ENCODE assay signal across 8 cellular contexts in the genomic region with DNA sequence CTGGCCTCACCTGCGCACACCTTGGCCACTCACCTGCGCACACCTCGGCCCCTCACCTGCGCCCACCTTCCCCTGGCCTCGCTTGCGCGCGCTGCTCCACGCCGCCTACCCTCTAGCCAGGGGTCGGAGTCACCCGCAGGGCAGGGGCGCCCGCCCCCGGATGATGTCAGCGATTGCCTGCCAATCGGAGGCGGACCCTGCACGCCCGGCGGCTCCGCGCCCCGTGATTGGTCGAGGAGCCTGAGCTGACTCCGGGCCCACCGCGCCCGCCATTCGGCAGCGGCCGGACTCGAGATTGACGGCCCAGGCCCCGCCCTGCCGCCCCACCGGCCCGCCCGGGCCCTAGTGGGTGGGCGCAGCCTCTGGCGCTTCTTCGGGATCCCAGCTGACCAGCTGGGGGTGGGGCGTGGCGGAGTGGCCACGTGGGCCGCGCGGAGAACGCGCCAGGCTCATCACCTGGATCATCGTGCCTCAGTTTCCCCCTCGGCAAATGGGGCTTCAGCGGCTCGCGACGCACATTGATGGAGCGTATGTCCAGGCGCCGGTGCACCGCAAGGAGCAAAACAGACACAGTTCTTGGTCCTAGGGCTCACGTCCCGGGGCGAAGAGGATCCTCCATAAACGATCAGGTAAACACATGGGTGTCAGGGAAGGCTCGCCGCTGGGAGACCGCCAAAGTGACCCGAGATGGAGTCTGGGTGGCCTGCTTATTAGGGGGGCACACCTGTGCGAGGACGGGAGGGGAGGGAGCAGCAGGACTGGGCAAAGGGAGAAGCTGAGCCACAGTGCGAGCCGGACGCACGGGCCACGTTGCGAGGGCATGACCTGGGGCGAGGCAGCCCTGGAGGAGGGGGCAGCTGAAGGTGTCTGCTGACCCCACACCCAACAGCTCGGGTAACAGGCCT. TPM values are rescaled to one million over a fixed set of nuclear protein-coding genes. Genes with fewer than 3 reads are reported as not detected.
DNase-seq lines count a peak whose midpoint lies in the region; ATAC-seq and TF ChIP-seq lines count a peak whose summit lies in the region.

A gene with protein sequence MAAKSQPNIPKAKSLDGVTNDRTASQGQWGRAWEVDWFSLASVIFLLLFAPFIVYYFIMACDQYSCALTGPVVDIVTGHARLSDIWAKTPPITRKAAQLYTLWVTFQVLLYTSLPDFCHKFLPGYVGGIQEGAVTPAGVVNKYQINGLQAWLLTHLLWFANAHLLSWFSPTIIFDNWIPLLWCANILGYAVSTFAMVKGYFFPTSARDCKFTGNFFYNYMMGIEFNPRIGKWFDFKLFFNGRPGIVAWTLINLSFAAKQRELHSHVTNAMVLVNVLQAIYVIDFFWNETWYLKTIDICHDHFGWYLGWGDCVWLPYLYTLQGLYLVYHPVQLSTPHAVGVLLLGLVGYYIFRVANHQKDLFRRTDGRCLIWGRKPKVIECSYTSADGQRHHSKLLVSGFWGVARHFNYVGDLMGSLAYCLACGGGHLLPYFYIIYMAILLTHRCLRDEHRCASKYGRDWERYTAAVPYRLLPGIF (minus strand): TSS at position 137 of the 905 bp plus-strand sequence. CDS start 3,441 bp downstream, outside the sequence.

- H3K4me1 Mint-ChIP-seq in natural killer cell treated with Interleukin-12 subunit alpha and Interleukin-12 subunit beta and Interleukin-15 and Interleukin-18, amount 100 ng/mL, for 72 hours (ENCODE audit: low read depth in 2 of 2), result peaks cover 33 to 48% of the 10 kb centered on the region in 2 donors

- no peaks in the 10 kb centered on the region for H3K27me3 Mint-ChIP-seq in natural killer cell treated with Interleukin-12 subunit alpha and Interleukin-12 subunit beta and Interleukin-15 and Interleukin-18, amount 100 ng/mL, for 72 hours

- peaks cover 22% of the 10 kb centered on the region for H3K36me3 ChIP-seq in H7 (replicated peaks; ENCODE audit: control insufficient read depth, insufficient read depth, low read length)

- H3K9me3 Mint-ChIP-seq in natural killer cell treated with Interleukin-12 subunit alpha and Interleukin-12 subunit beta and Interleukin-15 and Interleukin-18, amount 100 ng/mL, for 72 hours, result no peaks in the 10 kb centered on the region

- DNase-seq in ELR (ENCODE audit: low read depth), result peak; percentile 92
- peak; percentile 100 for DNase-seq in H7
- peak; percentile 91 for DNase-seq in M059J (ENCODE audit: low read depth)
- DNase-seq in activated T-helper 9 cell treated with anti-CD3 and anti-CD28 coated beads, Interleukin-2, amount 50 U/mL, for 16 hours (ENCODE audit: low read depth), result peak; percentile 91
- DNase-seq in fibroblast of peridontal ligament (ENCODE audit: extremely low read depth), result peak; percentile 88
- peak; percentile 98 for DNase-seq in natural killer cell treated with Interleukin-12 subunit alpha and Interleukin-12 subunit beta and Interleukin-15 and Interleukin-18, amount 100 ng/mL, for 72 hours (ENCODE audit: low spot score)
- peak; percentile 96 for DNase-seq in stimulated activated naive CD8-positive, alpha-beta T cell treated with anti-CD3 and anti-CD28 coated beads, Interleukin-15, Interleukin-2, amounts not matched to agents 100 U/mL and 50 U/mL, for 24 hours

- peak; percentile 92 for TF ChIP-seq POLR2A in Raji (IDR thresholded peaks at IDR 0.05; ENCODE audit: insufficient read depth, low read depth, low read length)

- H3K4me3 ChIP-seq in H7 (ENCODE audit: insufficient read depth, low read depth, low read length), result peak within 1 kb of the TSS; percentile 88

- H3K27me3 ChIP-seq in H7 (ENCODE audit: control insufficient read depth, insufficient read depth, low read length), result no peaks in the 10 kb centered on the region

- peak within 1 kb of the TSS; percentile 57 to 77 for H3K27ac Mint-ChIP-seq in natural killer cell treated with Interleukin-12 subunit alpha and Interleukin-12 subunit beta and Interleukin-15 and Interleukin-18, amount 100 ng/mL, for 72 hours

- peak; percentile 91 to 94 for ATAC-seq in natural killer cell treated with Interleukin-12 subunit alpha and Interleukin-12 subunit beta and Interleukin-15 and Interleukin-18, amount 100 ng/mL, for 72 hours
- ATAC-seq in stimulated activated naive CD8-positive, alpha-beta T cell treated with anti-CD3 and anti-CD28 coated beads, Interleukin-15, Interleukin-2, amounts not matched to agents 100 U/mL and 50 U/mL, for 24 hours, result peak; percentile 92

- H3K4me3 Mint-ChIP-seq in natural killer cell treated with Interleukin-12 subunit alpha and Interleukin-12 subunit beta and Interleukin-15 and Interleukin-18, amount 100 ng/mL, for 72 hours, result peak within 1 kb of the TSS; percentile 91

- peaks cover 13% of the 10 kb centered on the region for H3K36me3 Mint-ChIP-seq in natural killer cell treated with Interleukin-12 subunit alpha and Interleukin-12 subunit beta and Interleukin-15 and Interleukin-18, amount 100 ng/mL, for 72 hours

RNA-seq across cellular contexts. Expression of the gene that starts here (rescaled TPM):
- 123 and 143 TPM in 2 replicates for total RNA-seq in H7 (2014; rRNA removed; shearing (Covaris generic))
- total RNA-seq in M059J (2014; rRNA removed; shearing (Covaris generic)), result 99.2 and 123 TPM in 2 replicates
- total RNA-seq in natural killer cell treated with Interleukin-12 subunit alpha and Interleukin-12 subunit beta and Interleukin-15 and Interleukin-18, amount 100 ng/mL, for 72 hours, result 100 to 1,000 TPM in 1 of 2 donors, 10 to 100 TPM in 1; 75.8 to 104 TPM

Comparison
In these comparisons a context has a peak if more than half of its experiments do, and no peak if none do; other contexts are left out.
1. Peak in every context shown above with its lines: DNase-seq, ATAC-seq and H3K4me3 ChIP-seq.